Comparison of ENCODE assay signal across 25 cellular contexts in genomic region chr22:20588843-20589581, GRCh38.
DNase-seq lines count a peak whose midpoint lies in the region; ATAC-seq, FAIRE-seq and TF ChIP-seq lines count a peak whose summit lies in the region.
"Had no signal": no experiment of that assay in that cellular context is flagged by ENCODE, and none has a peak within 500 bp of the region (broad histone marks: within the 10 kb centered on the region; RNA-seq: fewer than 3 reads in every experiment).

No MANE protein-coding gene starts in this region.

- H3K79me2 ChIP-seq in GM23248 (ENCODE audit: insufficient read depth) (0 out of 2 replicates have a peak, but pooled peaks cover 1% of the 10 kb centered on the region), HepG2 (ENCODE audit: insufficient read depth, low read length) (no peaks in the 10 kb centered on the region)
- H3K79me2 ChIP-seq: parathyroid adenoma had no signal

- TF ChIP-seq POLR2A in HepG2 (IDR thresholded peaks at IDR 0.05; ENCODE audit: insufficient read depth in 1 of 2, low read depth in 2 of 2, low read length in 2 of 2) (no peak), thyroid gland (IDR thresholded peaks at IDR 0.05) (no peak)

- no peaks in the 10 kb centered on the region for H3K4me1 ChIP-seq in CD4-positive, CD25-positive, alpha-beta regulatory T cell (ENCODE audit: control insufficient read depth, insufficient read depth, low read length, poor library complexity, severe bottlenecking)
- H3K4me1 ChIP-seq in GM23248 (ENCODE audit: insufficient read depth): no peaks in the 10 kb centered on the region
- peaks cover 11% of the 10 kb centered on the region for H3K4me1 ChIP-seq in HepG2 (ENCODE audit: insufficient read depth, low read length)
- no peaks in the 10 kb centered on the region for H3K4me1 ChIP-seq in thyroid gland
- H3K4me1 ChIP-seq: HAP-1, parathyroid adenoma had no signal

- TF ChIP-seq EP300 in HepG2 (IDR thresholded peaks at IDR 0.05; ENCODE audit: low read depth in 2 of 2, low read length in 2 of 2): no peak
- TF ChIP-seq EP300 in HepG2 (CRISPR knock-in tag; IDR thresholded peaks at IDR 0.05; ENCODE audit: borderline replicate concordance): no peak

- H3K9me3 Mint-ChIP-seq in CD4-positive, CD25-positive, alpha-beta regulatory T cell: no peaks in the 10 kb centered on the region
- no peaks in the 10 kb centered on the region for H3K9me3 Mint-ChIP-seq in effector memory CD8-positive, alpha-beta T cell
- H3K9me3 Mint-ChIP-seq: activated naive CD4-positive, alpha-beta T cell treated with anti-CD3 and anti-CD28 coated beads, Interleukin-2, amount 50 U/mL, for 72 hours; naive thymus-derived CD4-positive, alpha-beta T cell had no signal

- H3K4me1 Mint-ChIP-seq in CD4-positive, CD25-positive, alpha-beta regulatory T cell: peaks cover 0 to 5% (median 2%) of the 10 kb centered on the region in 4 donors
- H3K4me1 Mint-ChIP-seq in effector memory CD8-positive, alpha-beta T cell (ENCODE audit: low read depth in 2 of 2): peaks cover 2 to 10% of the 10 kb centered on the region in 2 donors

- H3K9ac ChIP-seq in GM23248 (no peak overlapping the region), HepG2 (ENCODE audit: insufficient read depth, low read depth, low read length) (no peak overlapping the region)
- H3K9ac ChIP-seq: parathyroid adenoma had no signal

- TF ChIP-seq CTCF in HepG2 (CRISPR knock-in tag; IDR thresholded peaks at IDR 0.05) (no peak), thyroid gland (IDR thresholded peaks at IDR 0.05) (no peak)

- WGBS in GM23248 (ENCODE audit: low coverage in 1 of 2, low lambda C conversion rate in 2 of 2, missing lambda C conversion rate in 2 of 2), 2 experiments: 38 to 39% methylated on average over 12 to 13 of the region's 13 CpGs
- WGBS in HepG2 (ENCODE audit: low lambda C conversion rate): 66% methylated on average over 8 of the region's 13 CpGs
- WGBS in thyroid gland, 2 donors: 74 to 87% methylated on average over 7 to 12 of the region's 13 CpGs

- H3K9me3 ChIP-seq in CD4-positive, CD25-positive, alpha-beta regulatory T cell (ENCODE audit: control insufficient read depth in 2 of 2, low read length in 2 of 2): no peaks in the 10 kb centered on the region
- H3K9me3 ChIP-seq in GM23248 (ENCODE audit: low read depth) (no peaks in the 10 kb centered on the region), HepG2 (ENCODE audit: low read length) (no peaks in the 10 kb centered on the region), thyroid gland (no peaks in the 10 kb centered on the region)
- H3K9me3 ChIP-seq: HAP-1, suprapubic skin had no signal

- TSS peak; percentile 28 for BruUV-seq in HepG2 (replicated peaks; lab: Mats Ljungman, UMichigan)

- no peak overlapping the region for H3K4me3 Mint-ChIP-seq in CD4-positive, CD25-positive, alpha-beta regulatory T cell
- H3K4me3 Mint-ChIP-seq in effector memory CD8-positive, alpha-beta T cell: no peak overlapping the region
- H3K4me3 Mint-ChIP-seq: activated CD4-positive, alpha-beta T cell treated with anti-CD3 and anti-CD28 coated beads for 36 hours; naive thymus-derived CD4-positive, alpha-beta T cell had no signal

- no peaks in the 10 kb centered on the region for H3K27me3 ChIP-seq in CD4-positive, CD25-positive, alpha-beta regulatory T cell (ENCODE audit: control insufficient read depth, insufficient read depth, low read length)
- H3K27me3 ChIP-seq in GM23248 (replicated peaks; ENCODE audit: insufficient read depth): no peaks in the 10 kb centered on the region
- H3K27me3 ChIP-seq in HepG2 (ENCODE audit: control insufficient read depth in 1 of 2, insufficient read depth in 2 of 2, low read length in 2 of 2): peaks cover 2 to 3% of the 10 kb centered on the region in 2 experiments; a peak in 2 of 5 replicates
- no peaks in the 10 kb centered on the region for H3K27me3 ChIP-seq in thyroid gland
- H3K27me3 ChIP-seq: suprapubic skin had no signal

- in situ Hi-C loops in GM23248 (cut with MboI) (no loop called here), HepG2 (cut with HindIII; ENCODE audit: extremely low pct_ligation_motif_present, low pct_unique_long_range_greater_than_20kb) (no loop called here)

- ATAC-seq in CD4-positive, CD25-positive, alpha-beta regulatory T cell (ENCODE audit: low read depth in 2 of 2): peak; percentile 9
- peak; percentile 14 for ATAC-seq in effector memory CD8-positive, alpha-beta T cell (replicated peaks)
- ATAC-seq in HepG2: peak; percentile 2; the same call in 2 of the 3 replicates
- ATAC-seq: activated CD4-positive, alpha-beta T cell treated with anti-CD3 and anti-CD28 coated beads for 36 hours; left cardiac atrium; naive thymus-derived CD4-positive, alpha-beta T cell had no signal

- H3K27ac ChIP-seq in CD4-positive, CD25-positive, alpha-beta regulatory T cell (ENCODE audit: insufficient read depth, low read length, poor library complexity, severe bottlenecking): no peak overlapping the region
- H3K27ac ChIP-seq in GM23248: no peak overlapping the region
- H3K27ac ChIP-seq in HepG2 (ENCODE audit: extremely low read length, insufficient read depth, low read length): no peak overlapping the region
- no peak overlapping the region for H3K27ac ChIP-seq in thyroid gland
- H3K27ac ChIP-seq: parathyroid adenoma, suprapubic skin had no signal

- POLR2A ChIA-PET in HepG2 (lab: Yijun Ruan, JAX): no interaction called here

- no peaks in the 10 kb centered on the region for H3K27me3 Mint-ChIP-seq in CD4-positive, CD25-positive, alpha-beta regulatory T cell
- H3K27me3 Mint-ChIP-seq in effector memory CD8-positive, alpha-beta T cell: no peaks in the 10 kb centered on the region
- H3K27me3 Mint-ChIP-seq: activated CD4-positive, alpha-beta T cell treated with anti-CD3 and anti-CD28 coated beads for 36 hours had no signal

- TF ChIP-seq RAD21 in HepG2 (CRISPR knock-in tag; IDR thresholded peaks at IDR 0.05): no peak

- peak overlapping the region in 1 of 3 donors; percentile 11 for H3K27ac Mint-ChIP-seq in CD4-positive, CD25-positive, alpha-beta regulatory T cell
- peak overlapping the region in 1 of 2 donors; percentile 68 for H3K27ac Mint-ChIP-seq in effector memory CD8-positive, alpha-beta T cell
- H3K27ac Mint-ChIP-seq: activated CD4-positive, alpha-beta T cell treated with anti-CD3 and anti-CD28 coated beads for 36 hours had no signal

- H3K9me2 ChIP-seq in GM23248 (ENCODE audit: insufficient read depth): no peaks in the 10 kb centered on the region

- H3K4me2 ChIP-seq in GM23248 (ENCODE audit: unreplicated experiment): no peak overlapping the region
- H3K4me2 ChIP-seq in HepG2 (ENCODE audit: low read depth, low read length): no peak overlapping the region

- H3K4me3 ChIP-seq in CD4-positive, CD25-positive, alpha-beta regulatory T cell (ENCODE audit: low read depth, low read length): no peak overlapping the region
- H3K4me3 ChIP-seq in GM23248 (no peak overlapping the region), HepG2 (replicated peaks in 1 of 3; ENCODE audit: insufficient read depth in 1 of 3, low read depth in 2 of 3, low read length in 3 of 3) (no peak overlapping the region), thyroid gland (replicated peaks in 1 of 3) (no peak overlapping the region)
- H3K4me3 ChIP-seq: HAP-1, suprapubic skin had no signal

- H3K36me3 ChIP-seq in CD4-positive, CD25-positive, alpha-beta regulatory T cell (ENCODE audit: control insufficient read depth, insufficient read depth, low read length): peaks cover 30% of the 10 kb centered on the region
- peaks cover 7% of the 10 kb centered on the region; the same call in 1 of the 2 replicates for H3K36me3 ChIP-seq in GM23248 (ENCODE audit: low read depth)
- H3K36me3 ChIP-seq in HepG2 (replicated peaks in 1 of 2; ENCODE audit: control insufficient read depth in 1 of 2, insufficient read depth in 2 of 2, low read length in 2 of 2): peaks cover 16 to 30% of the 10 kb centered on the region in 2 experiments
- H3K36me3 ChIP-seq in thyroid gland: peaks cover 36 to 38% of the 10 kb centered on the region in 2 donors

- H3K36me3 Mint-ChIP-seq in CD4-positive, CD25-positive, alpha-beta regulatory T cell: peaks cover 3% of the 10 kb centered on the region
- H3K36me3 Mint-ChIP-seq in effector memory CD8-positive, alpha-beta T cell (ENCODE audit: insufficient read depth): peaks cover 35% of the 10 kb centered on the region
- H3K36me3 Mint-ChIP-seq: activated naive CD4-positive, alpha-beta T cell treated with anti-CD3 and anti-CD28 coated beads, Interleukin-2, amount 50 U/mL, for 72 hours had no signal

- CTCF ChIA-PET in HepG2 (lab: Yijun Ruan, JAX; ENCODE audit: low intra/inter-chr PET ratio, low total read pairs): no interaction called here

- intact Hi-C loops in HepG2 (cut with micrococcal nuclease; ENCODE audit: unreplicated experiment): no loop called here
- intact Hi-C loops in thyroid gland (cut with DNase I): no loop called here

- FAIRE-seq in HepG2 (lab: Jason Lieb, UNC): no peak
- FAIRE-seq in RCC 7860 (lab: Jason Lieb, UNC): no peak
- FAIRE-seq: astrocyte, urothelium cell line had no signal

- 0 out of 2 replicates have a peak, but pooled peaks cover 4% of the 10 kb centered on the region for H3F3A ChIP-seq in GM23248 (ENCODE audit: insufficient read depth)

- no peaks in the 10 kb centered on the region for H4K20me1 ChIP-seq in GM23248 (ENCODE audit: insufficient read depth)
- no peaks in the 10 kb centered on the region for H4K20me1 ChIP-seq in HepG2 (ENCODE audit: insufficient read depth, low read length)

- no peak for DNase-seq in CD4-positive, CD25-positive, alpha-beta regulatory T cell
- DNase-seq in GM23248 (peak; percentile 39), HepG2 (ENCODE audit: low spot score) (no peak), RCC 7860 (ENCODE audit: low spot score) (no peak), NCI-H1105 treated with DMSO at 0.1 percent for 48 hours (lab: John Stamatoyannopoulos, UW) (no peak), NCI-H2107 (lab: John Stamatoyannopoulos, UW) (no peak), thyroid gland (no peak)
- DNase-seq in effector memory CD8-positive, alpha-beta T cell: no peak
- DNase-seq: ACHN; activated CD4-positive, alpha-beta T cell treated with anti-CD3 and anti-CD28 coated beads for 36 hours; C1 segment of cervical spinal cord; cerebellar nuclear complex; effector CD4-positive, alpha-beta T cell; left cardiac atrium; mesendoderm; MV-4-11; NCI-H1694; NCI-H69 had no signal

- no peak overlapping the region for H2AFZ ChIP-seq in GM23248
- no peak overlapping the region for H2AFZ ChIP-seq in HepG2 (ENCODE audit: low read length)
- H2AFZ ChIP-seq: parathyroid adenoma had no signal

TF ChIP-seq in HepG2, 621 proteins besides CTCF, POLR2A, EP300 and RAD21 (continues in another document):
- TF ChIP-seq ZNF768 (CRISPR knock-in tag; IDR thresholded peaks at IDR 0.05) (no peak), TIGD3 (CRISPR knock-in tag; IDR thresholded peaks at IDR 0.05; ENCODE audit: borderline replicate concordance) (no peak), ARNTL (CRISPR knock-in tag; IDR thresholded peaks at IDR 0.05) (no peak)
